Comparison of ENCODE assay signal across 28 cellular contexts in genomic region chr5:180468732-180469585, GRCh38.
"Had no signal": no experiment of that assay in that cellular context is flagged by ENCODE, and none has a peak within 500 bp of the region (broad histone marks: within the 10 kb centered on the region; RNA-seq: fewer than 3 reads in every experiment).

No MANE protein-coding gene starts in this region.

- H3K27me3 Mint-ChIP-seq: stimulated activated naive CD8-positive, alpha-beta T cell treated with anti-CD3 and anti-CD28 coated beads, Interleukin-15, amount 100 ng/mL, for 72 hours had no signal

- H3K36me3 Mint-ChIP-seq: activated CD4-positive, alpha-beta memory T cell treated with anti-CD3 and anti-CD28 coated beads for 36 hours; activated naive CD8-positive, alpha-beta T cell; natural killer cell; stimulated activated effector memory CD8-positive, alpha-beta T cell treated with anti-CD3 and anti-CD28 coated beads, Interleukin-12 subunit alpha, Interleukin-12 subunit beta, amount 100 ng/mL, for 72 hours had no signal

- H3K4me1 ChIP-seq: breast epithelium, pancreas, tibial artery had no signal

- H3K36me3 ChIP-seq: breast epithelium, left ventricle myocardium inferior, neutrophil, pancreas, right lobe of liver, tibial artery had no signal

- H3K4me3 ChIP-seq: breast epithelium, left ventricle myocardium inferior, pancreas, right lobe of liver, skin epidermis, tibial artery had no signal

- H3K4me3 Mint-ChIP-seq: activated CD4-positive, alpha-beta memory T cell treated with anti-CD3 and anti-CD28 coated beads for 36 hours; activated naive CD8-positive, alpha-beta T cell; dendritic cell treated with granulocyte-macrophage colony-stimulating factor and Interleukin-4, amounts not matched to agents 40 ng/mL and 50 ng/mL, for 4 days; natural killer cell; stimulated activated effector memory CD8-positive, alpha-beta T cell treated with anti-CD3 and anti-CD28 coated beads, Interleukin-12 subunit alpha, Interleukin-12 subunit beta, amount 100 ng/mL, for 72 hours; stimulated activated naive CD8-positive, alpha-beta T cell treated with anti-CD3 and anti-CD28 coated beads, Interleukin-15, amount 100 ng/mL, for 72 hours; T-helper 17 cell had no signal

- DNase-seq: activated CD4-positive, alpha-beta memory T cell treated with anti-CD3 and anti-CD28 coated beads for 36 hours; activated CD4-positive, alpha-beta T cell treated with anti-CD3 and anti-CD28 coated beads for 4 hours; activated CD4-positive, CD25-positive, alpha-beta regulatory T cell; activated naive CD4-positive, alpha-beta T cell; amniotic stem cell; cerebellar nuclear complex; effector CD8-positive, alpha-beta T cell; foreskin melanocyte; glutamatergic neuron; hippocampal formation; left ventricle myocardium inferior; mammary epithelial cell; midbrain; natural killer cell; pancreas; stimulated activated CD4-positive, alpha-beta T cell treated with anti-CD3 and anti-CD28 coated beads, Interleukin-2, amount 100 ng/mL, for 24 hours; stimulated activated naive CD8-positive, alpha-beta T cell treated with anti-CD3 and anti-CD28 coated beads, Interleukin-15, amount 100 ng/mL, for 72 hours; SW 1271; T-helper 17 cell had no signal

- H3K27ac Mint-ChIP-seq: activated CD4-positive, alpha-beta memory T cell treated with anti-CD3 and anti-CD28 coated beads for 36 hours; activated naive CD8-positive, alpha-beta T cell; dendritic cell treated with granulocyte-macrophage colony-stimulating factor and Interleukin-4, amounts not matched to agents 40 ng/mL and 50 ng/mL, for 4 days; natural killer cell; stimulated activated effector memory CD8-positive, alpha-beta T cell treated with anti-CD3 and anti-CD28 coated beads, Interleukin-12 subunit alpha, Interleukin-12 subunit beta, amount 100 ng/mL, for 72 hours; T-helper 17 cell had no signal

- H3K27me3 ChIP-seq: breast epithelium, pancreas, right lobe of liver had no signal

- H3K9me3 ChIP-seq: breast epithelium, left ventricle myocardium inferior, neutrophil, pancreas, right lobe of liver, tibial artery had no signal

- H3K4me1 Mint-ChIP-seq: natural killer cell; stimulated activated naive CD8-positive, alpha-beta T cell treated with anti-CD3 and anti-CD28 coated beads, Interleukin-15, amount 100 ng/mL, for 72 hours; T-helper 17 cell had no signal

- H3K27ac ChIP-seq: breast epithelium, left ventricle myocardium inferior, neutrophil, pancreas, right lobe of liver, skin epidermis, tibial artery had no signal

- FAIRE-seq: endothelial cell of umbilical vein, pancreas had no signal

- H3K9me3 Mint-ChIP-seq: activated CD4-positive, alpha-beta memory T cell treated with anti-CD3 and anti-CD28 coated beads for 36 hours; dendritic cell treated with granulocyte-macrophage colony-stimulating factor and Interleukin-4, amounts not matched to agents 40 ng/mL and 50 ng/mL, for 4 days; natural killer cell; stimulated activated effector memory CD8-positive, alpha-beta T cell treated with anti-CD3 and anti-CD28 coated beads, Interleukin-12 subunit alpha, Interleukin-12 subunit beta, amount 100 ng/mL, for 72 hours; stimulated activated naive CD8-positive, alpha-beta T cell treated with anti-CD3 and anti-CD28 coated beads, Interleukin-15, amount 100 ng/mL, for 72 hours had no signal
